ENCODE assay signal across 9 cellular contexts in genomic region chr3:99846472-99846871, GRCh38. TPM values are rescaled to one million over a fixed set of nuclear protein-coding genes. Genes with fewer than 3 reads are reported as not detected.
DNase-seq lines count a peak whose midpoint lies in the region; ATAC-seq and TF ChIP-seq lines count a peak whose summit lies in the region.
"Had no signal": no experiment of that assay in that cellular context is flagged by ENCODE, and none has a peak within 500 bp of the region (broad histone marks: within the 10 kb centered on the region; RNA-seq: fewer than 3 reads in every experiment).

No MANE protein-coding gene starts in this region.

- ATAC-seq in HG02759 (IDR thresholded peaks at IDR 0.05; ENCODE audit: unreplicated experiment), result no peak

- H3K36me3 ChIP-seq in HEK293 (ENCODE audit: control insufficient read depth in 2 of 2, insufficient read depth in 1 of 2, low read length in 2 of 2), result no peaks in the 10 kb centered on the region
- H3K36me3 ChIP-seq in left ventricle myocardium inferior, result peaks cover 32% of the 10 kb centered on the region
- H3K36me3 ChIP-seq in OCI-LY7 (ENCODE audit: insufficient read depth, low read length), result no peaks in the 10 kb centered on the region

- H3K9me3 ChIP-seq in HEK293 (ENCODE audit: control insufficient read depth, insufficient read depth, low read depth, low read length), result no peaks in the 10 kb centered on the region
- H3K9me3 ChIP-seq in left ventricle myocardium inferior (replicated peaks), result peaks cover 11% of the 10 kb centered on the region
- no peaks in the 10 kb centered on the region for H3K9me3 ChIP-seq in OCI-LY7 (ENCODE audit: low read length)

- H3K9me2 ChIP-seq in OCI-LY7 (ENCODE audit: insufficient read depth, low read length), result no peaks in the 10 kb centered on the region

- CTCF ChIA-PET in HEK293 (lab: Yijun Ruan, JAX) (interaction anchor here (0.5 to 1.3 kb wide), 5 partner anchors 9 to 408 kb away, joined by 3 to 5 read pairs (median 4); no protein-coding TSS in a partner anchor), OCI-LY7 (lab: Charles Lee; ENCODE audit: unreplicated experiment) (no interaction called here)

- intact Hi-C loops in left ventricle myocardium inferior (cut with micrococcal nuclease) (loop anchor here (10.0 kb wide), 1 partner anchor 98 kb away; no protein-coding TSS in a partner anchor), OCI-LY7 (cut with micrococcal nuclease; ENCODE audit: unreplicated experiment) (no loop called here)

- BruUV-seq in OCI-LY7 (replicated peaks; lab: Mats Ljungman, UMichigan), result no TSS peak

- H2AFZ ChIP-seq in OCI-LY7 (ENCODE audit: low read length), result no peak overlapping the region

- TF ChIP-seq CTCF in HEK293 (tag by site-specific recombination; IDR thresholded peaks at IDR 0.05) (no peak), left ventricle myocardium inferior (IDR thresholded peaks at IDR 0.05; ENCODE audit: borderline replicate concordance) (no peak), OCI-LY7 (conservative IDR thresholded peaks at IDR 0.05; ENCODE audit: low read length) (no peak)

- H3K4me1 ChIP-seq in HEK293 (ENCODE audit: control insufficient read depth, insufficient read depth, low read length), result no peaks in the 10 kb centered on the region
- peaks cover 77% of the 10 kb centered on the region for H3K4me1 ChIP-seq in left ventricle myocardium inferior
- H3K4me1 ChIP-seq in OCI-LY7 (ENCODE audit: insufficient read depth, low read length, poor library complexity, severe bottlenecking), result no peaks in the 10 kb centered on the region

- DNase-seq in amniotic epithelial cell (ENCODE audit: low read depth), result peak; percentile 79
- DNase-seq in left ventricle myocardium inferior, result no peak
- no peak for DNase-seq in NCI-H2171 (lab: John Stamatoyannopoulos, UW)
- DNase-seq in GM19240 (ENCODE audit: insufficient read length, low spot score), result no peak
- DNase-seq in OCI-LY7 (ENCODE audit: low spot score), result no peak
- DNase-seq: NCI-H510A treated with DMSO at 0.1 percent for 48 hours had no signal

- H3K4me3 ChIP-seq in HEK293 (ENCODE audit: low read depth, low read length) (no peak overlapping the region), left ventricle myocardium inferior (no peak overlapping the region), skin epidermis (no peak overlapping the region), OCI-LY7 (ENCODE audit: low read depth, low read length, poor library complexity, severe bottlenecking) (no peak overlapping the region)

- 0 out of 2 replicates have a peak, but pooled peaks cover 5% of the 10 kb centered on the region for H3K79me2 ChIP-seq in OCI-LY7 (ENCODE audit: insufficient read depth, low read depth, low read length)

- no peaks in the 10 kb centered on the region for H3K27me3 ChIP-seq in left ventricle myocardium inferior (ENCODE audit: low read depth)

- POLR2A ChIA-PET in HEK293 (lab: Yijun Ruan, JAX) (no interaction called here), OCI-LY7 (lab: Charles Lee) (interaction anchor here (0.6 to 1.4 kb wide), 8 partner anchors 14 to 414 kb away, joined by 3 to 7 read pairs (median 3); partner anchors contain the start of gene TBC1D23)

- no peak overlapping the region for H3K4me2 ChIP-seq in OCI-LY7 (ENCODE audit: low read length)

- H3K27ac ChIP-seq in HEK293 (ENCODE audit: extremely low read depth, low read depth, low read length) (no peak overlapping the region), left ventricle myocardium inferior (replicated peaks) (peak overlapping the region; percentile 75), skin epidermis (peak overlapping the region in 13 of 21 experiments; percentile 18 to 86 (median 56)), OCI-LY7 (ENCODE audit: low read depth, low read length, poor library complexity, severe bottlenecking) (no peak overlapping the region)

- peaks cover 33% of the 10 kb centered on the region for H4K20me1 ChIP-seq in OCI-LY7 (ENCODE audit: insufficient read depth, low read length)

TF ChIP-seq in HEK293, 187 proteins besides CTCF, POLR2A, EP300 and RAD21:
- no peak for TF ChIP-seq ZBTB17 (tag by site-specific recombination; IDR thresholded peaks at IDR 0.05)
- peak; percentile 43; the same call in 1 of the 2 replicates for TF ChIP-seq OSR2 (tag by site-specific recombination; IDR thresholded peaks at IDR 0.05)

RNA-seq across cellular contexts. Expression of gene CMSS1, which starts 28.8 kb away (rescaled TPM):
- 34.8 TPM for total RNA-seq in left ventricle myocardium inferior
- 25.7 and 34.2 TPM in 2 replicates for total RNA-seq in OCI-LY7 (2014; rRNA removed; shearing (Covaris generic))
- total RNA-seq in OCI-LY7 (2022), result 46.6 and 51.3 TPM in 2 replicates

Comparison
In these comparisons a context has a peak if more than half of its experiments do, and no peak if none do; other contexts are left out.
1. H3K27ac ChIP-seq: peak in left ventricle myocardium inferior (single experiment) and skin epidermis (13 of 21); none in HEK293 (single experiment) and OCI-LY7 (single experiment).